In genomic region chr1:90879281-90879680, GRCh38 we compare ENCODE assay signal across 16 cellular contexts.
DNase-seq lines count a peak whose midpoint lies in the region; ATAC-seq and TF ChIP-seq lines count a peak whose summit lies in the region.
"Had no signal": no experiment of that assay in that cellular context is flagged by ENCODE, and none has a peak within 500 bp of the region (broad histone marks: within the 10 kb centered on the region; RNA-seq: fewer than 3 reads in every experiment).

No MANE protein-coding gene starts in this region.

- H3K79me2 ChIP-seq in OCI-LY7 (ENCODE audit: insufficient read depth, low read depth, low read length): no peaks in the 10 kb centered on the region

- no peak overlapping the region for H3K9ac ChIP-seq in endodermal cell (ENCODE audit: extremely low read depth, low read length, poor library complexity, severe bottlenecking)

- DNase-seq in Caki2 (ENCODE audit: low read depth) (peak; percentile 4), HCEC 1CT (peak; percentile 9), OCI-LY7 (ENCODE audit: low spot score) (peak; percentile 24), endodermal cell (no peak), NCI-H2227 (lab: John Stamatoyannopoulos, UW; ENCODE audit: unreplicated experiment) (no peak), NCI-H1436 treated with DMSO at 0.1 percent for 48 hours (lab: John Stamatoyannopoulos, UW) (no peak)
- DNase-seq: activated CD4-positive, alpha-beta T cell treated with anti-CD3 and anti-CD28 coated beads for 1 hour; activated naive CD4-positive, alpha-beta T cell treated with Interleukin-2 at 50 U/mL for 16 hours; brain microvascular endothelial cell; C1 segment of cervical spinal cord; foreskin fibroblast; NCI-H526; nephron progenitor cell; substantia nigra had no signal

- intact Hi-C loops in OCI-LY7 (cut with micrococcal nuclease; ENCODE audit: unreplicated experiment): no loop called here

- no peaks in the 10 kb centered on the region for H3K9me2 ChIP-seq in OCI-LY7 (ENCODE audit: insufficient read depth, low read length)

- no peaks in the 10 kb centered on the region for H4K20me1 ChIP-seq in OCI-LY7 (ENCODE audit: insufficient read depth, low read length)

- POLR2A ChIA-PET in OCI-LY7 (lab: Charles Lee): interaction anchor here (0.7 kb wide), 1 partner anchor 207 kb away, joined by 3 read pairs; no protein-coding TSS in a partner anchor

- H3K4me1 Mint-ChIP-seq in endodermal cell: no peaks in the 10 kb centered on the region
- H3K4me1 Mint-ChIP-seq: nephron progenitor cell had no signal

- no peak overlapping the region for H3K4me3 Mint-ChIP-seq in endodermal cell
- H3K4me3 Mint-ChIP-seq: nephron progenitor cell had no signal

- H3K9me3 Mint-ChIP-seq in endodermal cell: peaks cover 48% of the 10 kb centered on the region

- in situ Hi-C loops in Caki2 (cut with HindIII; ENCODE audit: low pct_unique_long_range_greater_than_20kb, low sequenced_read_pairs): no loop called here

- no peak overlapping the region for H3K4me3 ChIP-seq in OCI-LY7 (ENCODE audit: low read depth, low read length, poor library complexity, severe bottlenecking)
- H3K4me3 ChIP-seq in endodermal cell (ENCODE audit: low read length): peak overlapping the region; percentile 47

- WGBS in endodermal cell (ENCODE audit: insufficient coverage in 1 of 2, insufficient read length in 1 of 2), 2 experiments: no CpG with 5 or more reads among the region's 1 CpG

- H3K36me3 Mint-ChIP-seq in endodermal cell (ENCODE audit: low read depth): peaks cover 2% of the 10 kb centered on the region

- no peak for TF ChIP-seq CTCF in OCI-LY7 (conservative IDR thresholded peaks at IDR 0.05; ENCODE audit: low read length)
- no peak for TF ChIP-seq CTCF in endodermal cell (conservative IDR thresholded peaks at IDR 0.05)

- no peaks in the 10 kb centered on the region for H3K4me1 ChIP-seq in OCI-LY7 (ENCODE audit: insufficient read depth, low read length, poor library complexity, severe bottlenecking)
- H3K4me1 ChIP-seq in endodermal cell (ENCODE audit: control insufficient read depth, insufficient read depth, low read length): no peaks in the 10 kb centered on the region

- H3K9me3 ChIP-seq in OCI-LY7 (ENCODE audit: low read length): peaks cover 22% of the 10 kb centered on the region
- peaks cover 51% of the 10 kb centered on the region for H3K9me3 ChIP-seq in endodermal cell (ENCODE audit: control insufficient read depth, low read length)

- H3K27ac ChIP-seq in OCI-LY7 (ENCODE audit: low read depth, low read length, poor library complexity, severe bottlenecking) (no peak overlapping the region), endodermal cell (ENCODE audit: low read depth, low read length) (no peak overlapping the region)
- H3K27ac ChIP-seq: brain microvascular endothelial cell had no signal

- H3K27me3 Mint-ChIP-seq in endodermal cell (ENCODE audit: insufficient read depth): no peaks in the 10 kb centered on the region

- ATAC-seq in GM19023 (IDR thresholded peaks at IDR 0.05; ENCODE audit: unreplicated experiment) (no peak), GM21737 (IDR thresholded peaks at IDR 0.05; ENCODE audit: unreplicated experiment) (no peak)

- H3K27me3 ChIP-seq in endodermal cell (ENCODE audit: control insufficient read depth, insufficient read depth, low read length, poor library complexity, severe bottlenecking): no peaks in the 10 kb centered on the region
- H3K27me3 ChIP-seq: brain microvascular endothelial cell had no signal

- CTCF ChIA-PET in OCI-LY7 (lab: Charles Lee; ENCODE audit: unreplicated experiment): no interaction called here

- H3K36me3 ChIP-seq in OCI-LY7 (ENCODE audit: insufficient read depth, low read length) (no peaks in the 10 kb centered on the region), endodermal cell (ENCODE audit: control insufficient read depth, insufficient read depth, low read length) (no peaks in the 10 kb centered on the region)
- H3K36me3 ChIP-seq: brain microvascular endothelial cell had no signal

- H3K4me2 ChIP-seq in OCI-LY7 (ENCODE audit: low read length): no peak overlapping the region

- BruUV-seq in OCI-LY7 (replicated peaks; lab: Mats Ljungman, UMichigan): no TSS peak

- H2AFZ ChIP-seq in OCI-LY7 (ENCODE audit: low read length): no peak overlapping the region

- H3K27ac Mint-ChIP-seq in endodermal cell: no peak overlapping the region
- H3K27ac Mint-ChIP-seq: nephron progenitor cell had no signal

Comparison
In these comparisons a context has a peak if more than half of its experiments do, and no peak if none do; other contexts are left out.
1. DNase-seq: peak in Caki2 (single experiment), HCEC 1CT (single experiment) and OCI-LY7 (single experiment); none in endodermal cell (single experiment), NCI-H2227 (single experiment) and NCI-H1436 treated with DMSO at 0.1 percent for 48 hours (single experiment).